ENCODE assay signal across 25 cellular contexts in the genomic region with DNA sequence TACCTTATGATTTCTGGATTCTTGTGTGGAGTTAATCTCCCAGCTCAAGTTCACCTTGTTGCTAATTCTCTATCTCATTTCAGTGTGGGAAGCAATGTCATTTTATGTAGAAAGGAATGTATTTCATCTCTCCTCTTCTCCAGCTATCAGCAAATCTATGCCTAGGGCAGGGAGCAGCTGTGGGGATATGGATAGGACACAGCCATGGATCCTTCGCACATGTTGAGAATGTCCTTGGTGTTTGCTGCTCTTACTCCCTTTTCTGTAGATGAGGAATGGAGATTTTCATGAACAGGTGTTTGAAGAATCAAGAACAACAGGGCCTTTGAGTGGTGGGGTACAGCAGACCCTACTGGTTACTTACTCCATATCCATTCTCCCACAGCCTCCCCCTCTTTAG.
"Had no signal": no experiment of that assay in that cellular context is flagged by ENCODE, and none has a peak within 500 bp of the region (broad histone marks: within the 10 kb centered on the region; RNA-seq: fewer than 3 reads in every experiment).

No MANE protein-coding gene starts in this region.

- H3K9me3 ChIP-seq: stomach, suprapubic skin, testis, thoracic aorta, thyroid gland, tibial artery, tibial nerve, transverse colon, upper lobe of left lung, upper lobe of right lung, uterus, vagina had no signal

- H3K27me3 ChIP-seq: stomach, suprapubic skin, testis, thyroid gland, tibial artery, tibial nerve, transverse colon, upper lobe of left lung, upper lobe of right lung, uterus, vagina had no signal

- H3K36me3 ChIP-seq: stomach, suprapubic skin, thoracic aorta, thyroid gland, tibial artery, tibial nerve, transverse colon, upper lobe of left lung, upper lobe of right lung, uterus, vagina had no signal

- H3K27ac ChIP-seq: stomach, suprapubic skin, testis, thoracic aorta, thyroid gland, tibial artery, tibial nerve, transverse colon, upper lobe of left lung, upper lobe of right lung, uterus, vagina had no signal

- H3K4me3 ChIP-seq: stomach, suprapubic skin, testis, thoracic aorta, thyroid gland, tibial artery, tibial nerve, transverse colon, upper lobe of left lung, upper lobe of right lung, uterus, vagina had no signal

- ATAC-seq: stimulated activated effector memory CD8-positive, alpha-beta T cell treated with anti-CD3 and anti-CD28 coated beads, Interleukin-12 subunit alpha, Interleukin-12 subunit beta, amount 100 ng/mL, for 72 hours; stimulated activated memory B cell treated with anti-CD40 and anti-IgM and Interleukin-4, amounts not matched to agents 10 μg/mL and 1 μg/mL and 100 μg/mL, for 72 hours; stimulated activated naive B cell treated with anti-CD40 and anti-IgM and Interleukin-4, amounts not matched to agents 10 μg/mL and 1 μg/mL and 100 μg/mL, for 72 hours; stimulated activated naive CD8-positive, alpha-beta T cell treated with anti-CD3 and anti-CD28 coated beads, Interleukin-15, amount 100 ng/mL, for 72 hours; stimulated activated naive CD8-positive, alpha-beta T cell treated with anti-CD3 and anti-CD28 coated beads, Interleukin-15, Interleukin-2, amounts not matched to agents 100 U/mL and 50 U/mL, for 24 hours; upper lobe of right lung had no signal

- H3K4me1 ChIP-seq: stomach, testis, thyroid gland, transverse colon, upper lobe of left lung, upper lobe of right lung, uterus had no signal

- DNase-seq: stimulated activated CD4-positive, alpha-beta T cell treated with anti-CD3 and anti-CD28 coated beads, Interleukin-2, amount 100 ng/mL, for 48 hours; stimulated activated CD4-positive, alpha-beta T cell treated with anti-CD3 and anti-CD28 coated beads, Interleukin-4, amount 100 ng/mL, for 1 hour; stimulated activated CD4-positive, alpha-beta T cell treated with anti-CD3 and anti-CD28 coated beads, Interleukin-4, amount 100 ng/mL, for 24 hours; stimulated activated CD4-positive, alpha-beta T cell treated with anti-CD3 and anti-CD28 coated beads, Interleukin-4, amount 100 ng/mL, for 4 hours; stimulated activated CD8-positive, alpha-beta memory T cell treated with anti-CD3 and anti-CD28 coated beads, Interleukin-4, amount 100 ng/mL, for 48 hours; stimulated activated naive B cell treated with anti-CD40 and anti-IgM and Interleukin-4, amounts not matched to agents 10 μg/mL and 1 μg/mL and 100 μg/mL, for 72 hours; stimulated activated naive CD4-positive, alpha-beta T cell; stimulated activated naive CD4-positive, alpha-beta T cell treated with Interleukin-2 at 50 U/mL for 16 hours; stimulated activated naive CD8-positive, alpha-beta T cell treated with anti-CD3 and anti-CD28 coated beads, Interleukin-15, amount 100 ng/mL, for 72 hours; stimulated activated naive CD8-positive, alpha-beta T cell treated with anti-CD3 and anti-CD28 coated beads, Interleukin-15, Interleukin-2, amounts not matched to agents 100 U/mL and 50 U/mL, for 24 hours; stomach; substantia nigra; testis; thyroid gland; tibial artery; transverse colon; upper lobe of left lung; upper lobe of right lung; uterus had no signal
